Comparison of ENCODE assay signal across 8 cellular contexts in genomic region chr19:18450934-18451836, GRCh38. TPM values are rescaled to one million over a fixed set of nuclear protein-coding genes. Genes with fewer than 3 reads are reported as not detected.
DNase-seq lines count a peak whose midpoint lies in the region; ATAC-seq and TF ChIP-seq lines count a peak whose summit lies in the region.

No MANE protein-coding gene starts in this region.

- TF ChIP-seq POLR2A in suprapubic skin (IDR thresholded peaks at IDR 0.05), result no peak

- no peaks in the 10 kb centered on the region for H3K4me1 Mint-ChIP-seq in activated T-cell treated with anti-CD3 and anti-CD28 coated beads, Interleukin-2, amount 50 U/mL, for 72 hours (ENCODE audit: low read depth)

- peak; percentile 83 to 84 for ATAC-seq in activated T-cell treated with anti-CD3 and anti-CD28 coated beads, Interleukin-2, amount 50 U/mL, for 72 hours (replicated peaks in 1 of 2)
- no peak for ATAC-seq in HG03439 (IDR thresholded peaks at IDR 0.05; ENCODE audit: unreplicated experiment)

- H3K4me3 ChIP-seq in suprapubic skin, result no peak overlapping the region

- peaks cover 4% of the 10 kb centered on the region for H3K4me1 ChIP-seq in suprapubic skin

- H3K27ac Mint-ChIP-seq in activated T-cell treated with anti-CD3 and anti-CD28 coated beads, Interleukin-2, amount 50 U/mL, for 72 hours, result no peak overlapping the region

- no peak overlapping the region for H3K27ac ChIP-seq in suprapubic skin

- no peak for TF ChIP-seq EP300 in suprapubic skin (IDR thresholded peaks at IDR 0.05)

- H3K27me3 Mint-ChIP-seq in activated T-cell treated with anti-CD3 and anti-CD28 coated beads, Interleukin-2, amount 50 U/mL, for 72 hours (ENCODE audit: low read depth), result no peaks in the 10 kb centered on the region

- H3K36me3 ChIP-seq in suprapubic skin, result peaks cover 69% of the 10 kb centered on the region

- 42% methylated on average over 9 of the region's 26 CpGs for WGBS in suprapubic skin

- H3K36me3 Mint-ChIP-seq in activated T-cell treated with anti-CD3 and anti-CD28 coated beads, Interleukin-2, amount 50 U/mL, for 72 hours (ENCODE audit: insufficient read depth in 2 of 2), result peaks cover 1 to 12% of the 10 kb centered on the region in 2 donors

- peak; percentile 74 for DNase-seq in EL
- DNase-seq in HT-29 (ENCODE audit: low spot score), result peak; percentile 73
- peak; percentile 84 to 91 for DNase-seq in activated T-cell treated with anti-CD3 and anti-CD28 coated beads, Interleukin-2, amount 50 U/mL, for 72 hours
- DNase-seq in fibroblast of peridontal ligament (ENCODE audit: extremely low read depth), result peak; percentile 72
- DNase-seq in occipital lobe (lab: John Stamatoyannopoulos, UW), result peak; percentile 59
- DNase-seq in suprapubic skin (ENCODE audit: low spot score in 2 of 2), result peak; percentile 91 to 95

- no peaks in the 10 kb centered on the region for H3K9me3 Mint-ChIP-seq in activated T-cell treated with anti-CD3 and anti-CD28 coated beads, Interleukin-2, amount 50 U/mL, for 72 hours

- H3K4me3 Mint-ChIP-seq in activated T-cell treated with anti-CD3 and anti-CD28 coated beads, Interleukin-2, amount 50 U/mL, for 72 hours, result no peak overlapping the region

- TF ChIP-seq CTCF in suprapubic skin (IDR thresholded peaks at IDR 0.05), result peak; percentile 89 to 99

- no peaks in the 10 kb centered on the region for H3K9me3 ChIP-seq in suprapubic skin

- H3K27me3 ChIP-seq in suprapubic skin, result no peaks in the 10 kb centered on the region

TF ChIP-seq in PFSK-1, 5 proteins besides CTCF, POLR2A, EP300 and RAD21:
- TF ChIP-seq, protein P1, sequence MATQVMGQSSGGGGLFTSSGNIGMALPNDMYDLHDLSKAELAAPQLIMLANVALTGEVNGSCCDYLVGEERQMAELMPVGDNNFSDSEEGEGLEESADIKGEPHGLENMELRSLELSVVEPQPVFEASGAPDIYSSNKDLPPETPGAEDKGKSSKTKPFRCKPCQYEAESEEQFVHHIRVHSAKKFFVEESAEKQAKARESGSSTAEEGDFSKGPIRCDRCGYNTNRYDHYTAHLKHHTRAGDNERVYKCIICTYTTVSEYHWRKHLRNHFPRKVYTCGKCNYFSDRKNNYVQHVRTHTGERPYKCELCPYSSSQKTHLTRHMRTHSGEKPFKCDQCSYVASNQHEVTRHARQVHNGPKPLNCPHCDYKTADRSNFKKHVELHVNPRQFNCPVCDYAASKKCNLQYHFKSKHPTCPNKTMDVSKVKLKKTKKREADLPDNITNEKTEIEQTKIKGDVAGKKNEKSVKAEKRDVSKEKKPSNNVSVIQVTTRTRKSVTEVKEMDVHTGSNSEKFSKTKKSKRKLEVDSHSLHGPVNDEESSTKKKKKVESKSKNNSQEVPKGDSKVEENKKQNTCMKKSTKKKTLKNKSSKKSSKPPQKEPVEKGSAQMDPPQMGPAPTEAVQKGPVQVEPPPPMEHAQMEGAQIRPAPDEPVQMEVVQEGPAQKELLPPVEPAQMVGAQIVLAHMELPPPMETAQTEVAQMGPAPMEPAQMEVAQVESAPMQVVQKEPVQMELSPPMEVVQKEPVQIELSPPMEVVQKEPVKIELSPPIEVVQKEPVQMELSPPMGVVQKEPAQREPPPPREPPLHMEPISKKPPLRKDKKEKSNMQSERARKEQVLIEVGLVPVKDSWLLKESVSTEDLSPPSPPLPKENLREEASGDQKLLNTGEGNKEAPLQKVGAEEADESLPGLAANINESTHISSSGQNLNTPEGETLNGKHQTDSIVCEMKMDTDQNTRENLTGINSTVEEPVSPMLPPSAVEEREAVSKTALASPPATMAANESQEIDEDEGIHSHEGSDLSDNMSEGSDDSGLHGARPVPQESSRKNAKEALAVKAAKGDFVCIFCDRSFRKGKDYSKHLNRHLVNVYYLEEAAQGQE (IDR thresholded peaks at IDR 0.05; ENCODE audit: insufficient read depth in 1 of 2, low read depth in 2 of 2, low read length in 2 of 2), result no peak
- TF ChIP-seq SIN3A (IDR thresholded peaks at IDR 0.05; ENCODE audit: borderline replicate concordance, insufficient read depth, low read length) (no peak), FOXP2 (optimal IDR thresholded peaks at IDR 0.05; ENCODE audit: borderline replicate concordance, extremely low read depth, extremely low read length, insufficient read depth) (peak; percentile 74)

RNA-seq across cellular contexts. Expression of gene ISYNA1, which starts 13.3 kb away (rescaled TPM):
- total RNA-seq in HT-29 (2014; rRNA removed; shearing (Covaris generic)), result 5.3 and 14.9 TPM in 2 replicates
- 458 TPM for polyA plus RNA-seq in PFSK-1 (2012; ENCODE audit: insufficient read length, low read depth)
- total RNA-seq in activated T-cell treated with anti-CD3 and anti-CD28 coated beads, Interleukin-2, amount 50 U/mL, for 72 hours, result 10 to 100 TPM; 20.5 to 24.8 TPM
- total RNA-seq in occipital lobe (95.1 TPM), suprapubic skin (10 to 100 TPM in 3 of 4 donors, 1 to 10 TPM in 1; 7.9 to 27.6 (median 21.0) TPM)

RNA-seq across cellular contexts. Expression of gene SSBP4, which starts 32.0 kb away (rescaled TPM):
- total RNA-seq in HT-29 (2014; rRNA removed; shearing (Covaris generic)), result 78.0 and 87.1 TPM in 2 replicates
- polyA plus RNA-seq in PFSK-1 (2012; ENCODE audit: insufficient read length, low read depth), result 167 TPM
- 10 to 100 TPM; 46.8 to 48.1 TPM for total RNA-seq in activated T-cell treated with anti-CD3 and anti-CD28 coated beads, Interleukin-2, amount 50 U/mL, for 72 hours
- total RNA-seq in occipital lobe, result 75.6 TPM
- total RNA-seq in suprapubic skin, result 10 to 100 TPM; 18.1 to 30.5 (median 27.4) TPM

RNA-seq across cellular contexts. Expression of gene LRRC25, which starts 53.8 kb away (rescaled TPM):
- total RNA-seq in HT-29 (2014; rRNA removed; shearing (Covaris generic)), result not detected in 2 replicates
- not detected for polyA plus RNA-seq in PFSK-1 (2012; ENCODE audit: insufficient read length, low read depth)
- total RNA-seq in activated T-cell treated with anti-CD3 and anti-CD28 coated beads, Interleukin-2, amount 50 U/mL, for 72 hours, result not detected
- total RNA-seq in occipital lobe (0.78 TPM), suprapubic skin (under 1 TPM in 3 of 4 donors, not detected in 1; 0.59 to 0.79 (median 0.73) TPM)
